In the genomic region with DNA sequence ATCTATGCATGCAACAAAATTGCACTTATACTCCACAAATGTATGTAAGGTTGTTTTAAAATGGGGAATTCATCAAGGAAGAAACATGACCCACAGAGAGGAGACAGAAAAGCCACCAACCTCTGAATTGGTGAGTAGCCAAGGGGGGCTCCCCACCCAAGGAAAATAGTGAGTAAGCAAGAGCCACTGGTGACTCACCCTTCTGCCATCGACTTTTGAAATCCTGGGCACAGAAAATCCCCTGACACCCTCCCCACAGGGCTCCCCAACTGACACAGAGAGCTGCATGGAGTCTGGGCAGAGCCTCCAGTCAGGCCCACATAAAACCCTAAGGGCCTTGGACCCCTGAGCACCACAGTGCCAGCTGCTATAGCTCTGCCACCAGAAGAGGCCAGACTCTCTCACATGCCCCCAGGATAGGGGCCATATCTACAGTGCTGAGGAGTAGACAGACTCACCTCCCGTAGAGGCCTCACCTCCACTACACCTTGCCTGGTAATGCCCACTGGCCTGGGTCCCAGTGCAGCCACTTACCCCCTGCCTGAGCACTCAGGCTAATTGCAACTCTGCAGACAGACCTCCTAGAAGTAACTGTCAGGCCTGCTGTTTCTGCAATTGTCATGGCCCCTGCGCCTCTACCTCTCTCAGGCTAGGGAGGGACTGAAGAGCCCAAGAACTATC, we compare ENCODE assay signal across 16 cellular contexts.
DNase-seq lines count a peak whose midpoint lies in the region; ATAC-seq lines count a peak whose summit lies in the region.
"Had no signal": no experiment of that assay in that cellular context is flagged by ENCODE, and none has a peak within 500 bp of the region (broad histone marks: within the 10 kb centered on the region; RNA-seq: fewer than 3 reads in every experiment).

No MANE protein-coding gene starts in this region.

- peak; percentile 34 to 86 for ATAC-seq in activated naive CD4-positive, alpha-beta T cell treated with anti-CD3 and anti-CD28 coated beads, Interleukin-2, amount 50 U/mL, for 72 hours
- ATAC-seq in stimulated activated naive B cell treated with anti-CD40 and anti-IgM and Interleukin-4, amounts not matched to agents 10 μg/mL and 1 μg/mL and 100 μg/mL, for 72 hours (replicated peaks), result peak; percentile 21 to 45
- ATAC-seq: left ventricle myocardium superior, mucosa of descending colon had no signal

- H3K27me3 Mint-ChIP-seq in stimulated activated naive B cell treated with anti-CD40 and anti-IgM and Interleukin-4, amounts not matched to agents 10 μg/mL and 1 μg/mL and 100 μg/mL, for 72 hours, result peaks cover 3 to 13% of the 10 kb centered on the region in 2 donors

- H3K27ac Mint-ChIP-seq in activated naive CD4-positive, alpha-beta T cell treated with anti-CD3 and anti-CD28 coated beads, Interleukin-2, amount 50 U/mL, for 72 hours, result peak overlapping the region in 1 of 2 donors; percentile 50
- no peak overlapping the region for H3K27ac Mint-ChIP-seq in stimulated activated naive B cell treated with anti-CD40 and anti-IgM and Interleukin-4, amounts not matched to agents 10 μg/mL and 1 μg/mL and 100 μg/mL, for 72 hours

- H3K9me3 Mint-ChIP-seq in activated naive CD4-positive, alpha-beta T cell treated with anti-CD3 and anti-CD28 coated beads, Interleukin-2, amount 50 U/mL, for 72 hours, result no peaks in the 10 kb centered on the region
- H3K9me3 Mint-ChIP-seq in stimulated activated naive B cell treated with anti-CD40 and anti-IgM and Interleukin-4, amounts not matched to agents 10 μg/mL and 1 μg/mL and 100 μg/mL, for 72 hours, result peaks cover 0 to 9% of the 10 kb centered on the region in 2 donors

- H3K36me3 Mint-ChIP-seq in activated naive CD4-positive, alpha-beta T cell treated with anti-CD3 and anti-CD28 coated beads, Interleukin-2, amount 50 U/mL, for 72 hours, result no peaks in the 10 kb centered on the region
- no peaks in the 10 kb centered on the region for H3K36me3 Mint-ChIP-seq in stimulated activated naive B cell treated with anti-CD40 and anti-IgM and Interleukin-4, amounts not matched to agents 10 μg/mL and 1 μg/mL and 100 μg/mL, for 72 hours

- no peak for DNase-seq in activated naive CD4-positive, alpha-beta T cell treated with anti-CD3 and anti-CD28 coated beads, Interleukin-2, amount 50 U/mL, for 72 hours (ENCODE audit: low spot score in 2 of 2)
- no peak for DNase-seq in activated naive CD4-positive, alpha-beta T cell (lab: John Stamatoyannopoulos, UW)
- DNase-seq in HT1080 (ENCODE audit: low read depth), result peak; percentile 88
- DNase-seq in T1000 (lab: John Stamatoyannopoulos, UW), result peak; percentile 48
- no peak for DNase-seq in stimulated activated naive B cell treated with anti-CD40 and anti-IgM and Interleukin-4, amounts not matched to agents 10 μg/mL and 1 μg/mL and 100 μg/mL, for 72 hours
- DNase-seq in anterior cingulate cortex (lab: John Stamatoyannopoulos, UW), result no peak
- no peak for DNase-seq in ACHN
- DNase-seq in nucleus accumbens (lab: John Stamatoyannopoulos, UW), result no peak
- DNase-seq: amygdala; effector CD4-positive, alpha-beta T cell; esophagus squamous epithelium; left ventricle myocardium superior; mucosa of descending colon; NCI-H1092; NCI-H524; T-helper 9 cell had no signal

- in situ Hi-C loops in ACHN (cut with HindIII; ENCODE audit: low pct_ligation_motif_present, low pct_unique_long_range_greater_than_20kb, low sequenced_read_pairs), result no loop called here

- H3K4me1 Mint-ChIP-seq in stimulated activated naive B cell treated with anti-CD40 and anti-IgM and Interleukin-4, amounts not matched to agents 10 μg/mL and 1 μg/mL and 100 μg/mL, for 72 hours, result no peaks in the 10 kb centered on the region

- no peak overlapping the region for H3K4me3 Mint-ChIP-seq in stimulated activated naive B cell treated with anti-CD40 and anti-IgM and Interleukin-4, amounts not matched to agents 10 μg/mL and 1 μg/mL and 100 μg/mL, for 72 hours

Comparison
In these comparisons a context has a peak if more than half of its experiments do, and no peak if none do; other contexts are left out.
1. DNase-seq: peak in HT1080 (single experiment) and T1000 (single experiment); none in activated naive CD4-positive, alpha-beta T cell treated with anti-CD3 and anti-CD28 coated beads, Interleukin-2, amount 50 U/mL, for 72 hours (0 of 2), activated naive CD4-positive, alpha-beta T cell (0 of 4), stimulated activated naive B cell treated with anti-CD40 and anti-IgM and Interleukin-4, amounts not matched to agents 10 μg/mL and 1 μg/mL and 100 μg/mL, for 72 hours (single experiment), anterior cingulate cortex (0 of 58), ACHN (single experiment) and nucleus accumbens (0 of 56).